In genomic region chr6:45073771-45074170, GRCh38 we compare ENCODE assay signal across 13 cellular contexts.
DNase-seq lines count a peak whose midpoint lies in the region; ATAC-seq and TF ChIP-seq lines count a peak whose summit lies in the region.
"Had no signal": no experiment of that assay in that cellular context is flagged by ENCODE, and none has a peak within 500 bp of the region (broad histone marks: within the 10 kb centered on the region; RNA-seq: fewer than 3 reads in every experiment).

No MANE protein-coding gene starts in this region.

- H3K4me3 Mint-ChIP-seq in activated T-cell treated with anti-CD3 and anti-CD28 coated beads, Interleukin-2, amount 50 U/mL, for 72 hours = no peak overlapping the region
- no peak overlapping the region for H3K4me3 Mint-ChIP-seq in activated naive CD8-positive, alpha-beta T cell treated with anti-CD3 and anti-CD28 coated beads for 36 hours
- H3K4me3 Mint-ChIP-seq: H9 had no signal

- H3K4me3 ChIP-seq in fibroblast of pulmonary artery (replicated peaks; ENCODE audit: low read depth, low read length) (no peak overlapping the region), smooth muscle cell (no peak overlapping the region), body of pancreas (no peak overlapping the region)

- no peak overlapping the region for H3K9ac ChIP-seq in smooth muscle cell (ENCODE audit: low read depth)

- no peaks in the 10 kb centered on the region for H3K9me3 ChIP-seq in smooth muscle cell (replicated peaks; ENCODE audit: low read depth)
- H3K9me3 ChIP-seq in body of pancreas = peaks cover 0 to 8% (median 0%) of the 10 kb centered on the region in 3 donors
- H3K9me3 ChIP-seq: Caco-2 had no signal

- H3K4me1 ChIP-seq in smooth muscle cell (ENCODE audit: low read depth) (no peaks in the 10 kb centered on the region), body of pancreas (no peaks in the 10 kb centered on the region)
- H3K4me1 ChIP-seq: Caco-2 had no signal

- H3K9me3 Mint-ChIP-seq in activated T-cell treated with anti-CD3 and anti-CD28 coated beads, Interleukin-2, amount 50 U/mL, for 72 hours = peaks cover 4 to 6% of the 10 kb centered on the region in 2 donors
- H3K9me3 Mint-ChIP-seq in activated naive CD8-positive, alpha-beta T cell treated with anti-CD3 and anti-CD28 coated beads for 36 hours = peaks cover 16% of the 10 kb centered on the region

- no peaks in the 10 kb centered on the region for H3K36me3 ChIP-seq in smooth muscle cell (ENCODE audit: low read depth)
- H3K36me3 ChIP-seq in body of pancreas (replicated peaks in 1 of 2; ENCODE audit: insufficient read depth in 1 of 2, low read depth in 2 of 2) = no peaks in the 10 kb centered on the region

- peaks cover 8% of the 10 kb centered on the region in 2 donors for H3K36me3 Mint-ChIP-seq in activated T-cell treated with anti-CD3 and anti-CD28 coated beads, Interleukin-2, amount 50 U/mL, for 72 hours (ENCODE audit: insufficient read depth in 2 of 2)
- peaks cover 13% of the 10 kb centered on the region for H3K36me3 Mint-ChIP-seq in activated naive CD8-positive, alpha-beta T cell treated with anti-CD3 and anti-CD28 coated beads for 36 hours

- H2AFZ ChIP-seq in smooth muscle cell (ENCODE audit: low read depth) = no peak overlapping the region

- ATAC-seq in activated T-cell treated with anti-CD3 and anti-CD28 coated beads, Interleukin-2, amount 50 U/mL, for 72 hours (replicated peaks in 1 of 2) = no peak
- no peak for ATAC-seq in body of pancreas

- TF ChIP-seq POLR2A in body of pancreas (IDR thresholded peaks at IDR 0.05) = no peak

- peaks cover 4% of the 10 kb centered on the region for H3F3A ChIP-seq in smooth muscle cell (ENCODE audit: low read depth)

- H3K4me1 Mint-ChIP-seq in activated T-cell treated with anti-CD3 and anti-CD28 coated beads, Interleukin-2, amount 50 U/mL, for 72 hours (ENCODE audit: low read depth) = peaks cover 29% of the 10 kb centered on the region
- peaks cover 35% of the 10 kb centered on the region for H3K4me1 Mint-ChIP-seq in activated naive CD8-positive, alpha-beta T cell treated with anti-CD3 and anti-CD28 coated beads for 36 hours

- H3K27ac ChIP-seq in smooth muscle cell (ENCODE audit: low read depth) (peak overlapping the region; percentile 91), body of pancreas (no peak overlapping the region)

- TF ChIP-seq CTCF in fibroblast of pulmonary artery (IDR thresholded peaks at IDR 0.05; ENCODE audit: low read length, missing control alignments) = no peak
- TF ChIP-seq CTCF in smooth muscle cell (IDR thresholded peaks at IDR 0.05; ENCODE audit: borderline replicate concordance, insufficient read depth, poor library complexity, severe bottlenecking) = no peak
- no peak for TF ChIP-seq CTCF in body of pancreas (IDR thresholded peaks at IDR 0.05)

- H3K4me2 ChIP-seq in smooth muscle cell = no peak overlapping the region

- H3K27me3 Mint-ChIP-seq in activated T-cell treated with anti-CD3 and anti-CD28 coated beads, Interleukin-2, amount 50 U/mL, for 72 hours (ENCODE audit: low read depth) = no peaks in the 10 kb centered on the region
- H3K27me3 Mint-ChIP-seq in activated naive CD8-positive, alpha-beta T cell treated with anti-CD3 and anti-CD28 coated beads for 36 hours = no peaks in the 10 kb centered on the region

- H3K27me3 ChIP-seq in smooth muscle cell (ENCODE audit: low read depth) (no peaks in the 10 kb centered on the region), body of pancreas (no peaks in the 10 kb centered on the region)

- intact Hi-C loops in body of pancreas (cut with DNase I) = no loop called here

- DNase-seq in activated T-cell treated with anti-CD3 and anti-CD28 coated beads, Interleukin-2, amount 50 U/mL, for 72 hours = no peak
- no peak for DNase-seq in activated T-cell treated with anti-CD3 and anti-CD28 coated beads, Interleukin-2, amount 50 U/mL, for 1 hour
- DNase-seq in activated naive CD8-positive, alpha-beta T cell treated with anti-CD3 and anti-CD28 coated beads for 36 hours = no peak
- DNase-seq in fibroblast of pulmonary artery (ENCODE audit: low read depth) = peak; percentile 23
- DNase-seq in smooth muscle cell (lab: John Stamatoyannopoulos, UW; ENCODE audit: unreplicated experiment) = no peak
- DNase-seq in NCI-H2029 treated with DMSO at 0.1 percent for 48 hours (lab: John Stamatoyannopoulos, UW) = no peak
- no peak for DNase-seq in NCI-H1436 treated with DMSO at 0.1 percent for 48 hours (lab: John Stamatoyannopoulos, UW)
- no peak for DNase-seq in body of pancreas
- DNase-seq: Caco-2, H9, NCI-H2107, NCI-H226, NCI-H526 had no signal

- H3K27ac Mint-ChIP-seq in activated T-cell treated with anti-CD3 and anti-CD28 coated beads, Interleukin-2, amount 50 U/mL, for 72 hours = peak overlapping the region; percentile 83
- peak overlapping the region; percentile 66 for H3K27ac Mint-ChIP-seq in activated naive CD8-positive, alpha-beta T cell treated with anti-CD3 and anti-CD28 coated beads for 36 hours
- H3K27ac Mint-ChIP-seq: H9 had no signal

- H3K79me2 ChIP-seq in smooth muscle cell (ENCODE audit: low read depth) = no peaks in the 10 kb centered on the region

- no peaks in the 10 kb centered on the region for H4K20me1 ChIP-seq in smooth muscle cell (ENCODE audit: low read depth)
